ENCODE assay signal across 8 cellular contexts in the genomic region with DNA sequence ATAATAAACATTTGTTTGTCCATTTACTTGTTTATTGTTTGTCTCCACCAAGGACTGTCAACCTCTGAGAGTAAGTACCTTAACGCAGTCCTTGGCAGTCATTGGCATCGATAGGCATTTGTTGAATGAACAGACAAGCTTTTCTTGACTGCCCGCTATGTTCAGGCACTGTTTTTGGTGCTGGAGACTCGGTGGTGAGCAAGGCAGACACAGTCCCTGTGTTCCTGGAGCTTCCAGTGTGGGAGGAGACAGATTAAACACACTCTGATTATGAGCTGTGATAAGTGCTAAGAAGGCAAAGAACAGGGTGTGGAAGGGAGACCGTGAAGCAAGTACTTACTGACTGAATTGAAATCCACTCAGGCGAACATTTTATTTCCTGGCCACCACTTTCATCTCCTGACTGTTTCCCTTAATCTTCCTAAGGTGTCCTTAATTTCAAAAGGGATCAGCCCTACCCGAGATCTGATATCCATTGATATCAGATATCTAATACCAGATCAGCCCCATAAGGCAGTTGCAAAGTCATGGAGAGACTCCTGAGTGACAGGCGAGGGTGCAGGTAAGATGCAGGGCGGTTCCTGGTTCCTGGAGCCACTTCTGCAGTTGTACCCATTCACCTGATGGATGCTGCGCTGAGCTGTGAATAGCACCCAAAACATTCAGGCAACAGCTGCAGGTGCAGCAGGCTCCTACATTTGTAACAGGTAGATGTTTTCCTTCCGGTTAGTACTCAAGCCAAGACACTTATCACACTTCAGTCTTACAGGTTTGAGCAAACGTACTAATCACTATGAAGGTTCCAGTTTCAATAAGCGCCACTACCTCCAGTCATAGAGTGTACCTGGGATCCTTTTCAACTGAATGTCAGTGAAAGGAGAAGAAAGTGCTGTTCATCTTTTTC. TPM values are rescaled to one million over a fixed set of nuclear protein-coding genes. Genes with fewer than 3 reads are reported as not detected.
DNase-seq lines count a peak whose midpoint lies in the region; ATAC-seq and TF ChIP-seq lines count a peak whose summit lies in the region.

No MANE protein-coding gene starts in this region.

- intact Hi-C loops in activated T-helper 1 cell treated with anti-CD3 and anti-CD28 coated beads, Interleukin-12 subunit alpha, Interleukin-12 subunit beta, Interleukin-2, Interleukin-4 antibody, amounts not matched to agents 30 ng/mL and 10 ng/mL and 1 ng/mL, durations not matched to agents 14 hours and 24 hours and 36 hours (cut with micrococcal nuclease), result loop anchor here (1.0 to 10.0 kb wide), 10 partner anchors 29 to 1201 kb away; partner anchors contain the start of genes CDK2AP1, DDX55, OGFOD2 and RILPL2

- H3K4me3 ChIP-seq in GM06990 (replicated peaks; ENCODE audit: low read depth, low read length), result peak overlapping the region; percentile 96
- peak overlapping the region; percentile 96 for H3K4me3 ChIP-seq in iPS-18c (ENCODE audit: insufficient read depth, low read depth, low read length)

- H3K27ac Mint-ChIP-seq in activated T-helper 1 cell treated with anti-CD3 and anti-CD28 coated beads, Interleukin-12 subunit alpha, Interleukin-12 subunit beta, Interleukin-2, Interleukin-4 antibody, amounts not matched to agents 30 ng/mL and 10 ng/mL and 1 ng/mL, durations not matched to agents 14 hours and 24 hours and 36 hours, result peak overlapping the region; percentile 85
- peak overlapping the region; percentile 92 for H3K27ac Mint-ChIP-seq in stimulated activated memory B cell treated with anti-CD40 and anti-IgM and Interleukin-4, amounts not matched to agents 10 μg/mL and 1 μg/mL and 100 μg/mL, for 72 hours

- H3K36me3 ChIP-seq in GM06990 (ENCODE audit: control insufficient read depth, insufficient read depth, low read length), result no peaks in the 10 kb centered on the region

- H3K4me3 Mint-ChIP-seq in activated T-helper 1 cell treated with anti-CD3 and anti-CD28 coated beads, Interleukin-12 subunit alpha, Interleukin-12 subunit beta, Interleukin-2, Interleukin-4 antibody, amounts not matched to agents 30 ng/mL and 10 ng/mL and 1 ng/mL, durations not matched to agents 14 hours and 24 hours and 36 hours, result peak overlapping the region; percentile 91
- peak overlapping the region; percentile 90 for H3K4me3 Mint-ChIP-seq in stimulated activated memory B cell treated with anti-CD40 and anti-IgM and Interleukin-4, amounts not matched to agents 10 μg/mL and 1 μg/mL and 100 μg/mL, for 72 hours

- DNase-seq in GM06990 (ENCODE audit: extremely low read depth, insufficient read length), result peak; percentile 41
- peak; percentile 8 for DNase-seq in activated T-helper 1 cell treated with anti-CD3 and anti-CD28 coated beads, Interleukin-12 subunit alpha, Interleukin-12 subunit beta, Interleukin-2, Interleukin-4 antibody, amounts not matched to agents 30 ng/mL and 10 ng/mL and 1 ng/mL, durations not matched to agents 14 hours and 24 hours and 36 hours (ENCODE audit: low spot score)
- no peak for DNase-seq in NCI-H1105 (lab: John Stamatoyannopoulos, UW)

- H3K4me1 Mint-ChIP-seq in activated T-helper 1 cell treated with anti-CD3 and anti-CD28 coated beads, Interleukin-12 subunit alpha, Interleukin-12 subunit beta, Interleukin-2, Interleukin-4 antibody, amounts not matched to agents 30 ng/mL and 10 ng/mL and 1 ng/mL, durations not matched to agents 14 hours and 24 hours and 36 hours (ENCODE audit: low read depth), result peaks cover 41% of the 10 kb centered on the region
- H3K4me1 Mint-ChIP-seq in stimulated activated memory B cell treated with anti-CD40 and anti-IgM and Interleukin-4, amounts not matched to agents 10 μg/mL and 1 μg/mL and 100 μg/mL, for 72 hours, result peaks cover 46% of the 10 kb centered on the region

- H3K9me3 ChIP-seq in iPS-18c (ENCODE audit: control insufficient read depth, insufficient read depth, low read length), result no peaks in the 10 kb centered on the region

- no peaks in the 10 kb centered on the region for H3K27me3 Mint-ChIP-seq in activated T-helper 1 cell treated with anti-CD3 and anti-CD28 coated beads, Interleukin-12 subunit alpha, Interleukin-12 subunit beta, Interleukin-2, Interleukin-4 antibody, amounts not matched to agents 30 ng/mL and 10 ng/mL and 1 ng/mL, durations not matched to agents 14 hours and 24 hours and 36 hours (ENCODE audit: insufficient read depth)
- H3K27me3 Mint-ChIP-seq in stimulated activated memory B cell treated with anti-CD40 and anti-IgM and Interleukin-4, amounts not matched to agents 10 μg/mL and 1 μg/mL and 100 μg/mL, for 72 hours, result no peaks in the 10 kb centered on the region

- no peaks in the 10 kb centered on the region for H3K9me3 Mint-ChIP-seq in activated T-helper 1 cell treated with anti-CD3 and anti-CD28 coated beads, Interleukin-12 subunit alpha, Interleukin-12 subunit beta, Interleukin-2, Interleukin-4 antibody, amounts not matched to agents 30 ng/mL and 10 ng/mL and 1 ng/mL, durations not matched to agents 14 hours and 24 hours and 36 hours
- H3K9me3 Mint-ChIP-seq in stimulated activated memory B cell treated with anti-CD40 and anti-IgM and Interleukin-4, amounts not matched to agents 10 μg/mL and 1 μg/mL and 100 μg/mL, for 72 hours, result no peaks in the 10 kb centered on the region

- peak; percentile 38 for ATAC-seq in HG03354 (IDR thresholded peaks at IDR 0.05; ENCODE audit: poor library complexity, severe bottlenecking, unreplicated experiment)
- ATAC-seq in stimulated activated memory B cell treated with anti-CD40 and anti-IgM and Interleukin-4, amounts not matched to agents 10 μg/mL and 1 μg/mL and 100 μg/mL, for 72 hours, result no peak
- no peak for ATAC-seq in HG03139 (IDR thresholded peaks at IDR 0.05; ENCODE audit: unreplicated experiment)
- ATAC-seq in GM19455 (IDR thresholded peaks at IDR 0.05; ENCODE audit: unreplicated experiment), result no peak

- H3K27me3 ChIP-seq in GM06990 (replicated peaks; ENCODE audit: control insufficient read depth, insufficient read depth, low read length), result no peaks in the 10 kb centered on the region

- peaks cover 1% of the 10 kb centered on the region for H3K36me3 Mint-ChIP-seq in activated T-helper 1 cell treated with anti-CD3 and anti-CD28 coated beads, Interleukin-12 subunit alpha, Interleukin-12 subunit beta, Interleukin-2, Interleukin-4 antibody, amounts not matched to agents 30 ng/mL and 10 ng/mL and 1 ng/mL, durations not matched to agents 14 hours and 24 hours and 36 hours (ENCODE audit: low read depth)
- no peaks in the 10 kb centered on the region for H3K36me3 Mint-ChIP-seq in stimulated activated memory B cell treated with anti-CD40 and anti-IgM and Interleukin-4, amounts not matched to agents 10 μg/mL and 1 μg/mL and 100 μg/mL, for 72 hours

- no peak for TF ChIP-seq CTCF in GM06990 (IDR thresholded peaks at IDR 0.05; ENCODE audit: insufficient read depth, low read length, poor library complexity, severe bottlenecking)

RNA-seq across cellular contexts. Expression of gene ATP6V0A2, which starts 1.5 kb away (rescaled TPM):
- 99.1 and 107 TPM in 2 replicates for total RNA-seq in activated T-helper 1 cell treated with anti-CD3 and anti-CD28 coated beads, Interleukin-12 subunit alpha, Interleukin-12 subunit beta, Interleukin-2, Interleukin-4 antibody, amounts not matched to agents 30 ng/mL and 10 ng/mL and 1 ng/mL, durations not matched to agents 14 hours and 24 hours and 36 hours

RNA-seq across cellular contexts. Expression of gene TCTN2, which starts 42.7 kb away (rescaled TPM):
- 2.8 and 3.0 TPM in 2 replicates for total RNA-seq in activated T-helper 1 cell treated with anti-CD3 and anti-CD28 coated beads, Interleukin-12 subunit alpha, Interleukin-12 subunit beta, Interleukin-2, Interleukin-4 antibody, amounts not matched to agents 30 ng/mL and 10 ng/mL and 1 ng/mL, durations not matched to agents 14 hours and 24 hours and 36 hours

RNA-seq across cellular contexts. Expression of gene DNAH10, which starts 48.5 kb away (rescaled TPM):
- 0.12 and 0.31 TPM in 2 replicates for total RNA-seq in activated T-helper 1 cell treated with anti-CD3 and anti-CD28 coated beads, Interleukin-12 subunit alpha, Interleukin-12 subunit beta, Interleukin-2, Interleukin-4 antibody, amounts not matched to agents 30 ng/mL and 10 ng/mL and 1 ng/mL, durations not matched to agents 14 hours and 24 hours and 36 hours
